Comparison of ENCODE assay signal across 8 cellular contexts in genomic region chr14:91252901-91253794, GRCh38. TPM values are rescaled to one million over a fixed set of nuclear protein-coding genes. Genes with fewer than 3 reads are reported as not detected.
DNase-seq lines count a peak whose midpoint lies in the region; ATAC-seq and TF ChIP-seq lines count a peak whose summit lies in the region.

No MANE protein-coding gene starts in this region.

- H3K27me3 ChIP-seq in muscle layer of duodenum (ENCODE audit: low read depth, low read length), result no peaks in the 10 kb centered on the region

- no peaks in the 10 kb centered on the region for H3K9me3 ChIP-seq in muscle layer of duodenum (ENCODE audit: control insufficient read depth in 1 of 2, low read length in 2 of 2)

- H3K4me3 Mint-ChIP-seq in endothelial cell (ENCODE audit: unreplicated experiment), result peak overlapping the region; percentile 71

- H3K9me3 Mint-ChIP-seq in endothelial cell (ENCODE audit: unreplicated experiment), result no peaks in the 10 kb centered on the region

- H3K4me3 ChIP-seq in muscle layer of duodenum (ENCODE audit: low read depth in 1 of 2, low read length in 2 of 2), result peak overlapping the region; percentile 30 to 68

- peaks cover 5 to 33% of the 10 kb centered on the region in 2 donors for H3K4me1 ChIP-seq in muscle layer of duodenum (ENCODE audit: control insufficient read depth in 1 of 2, insufficient read depth in 2 of 2, low read length in 2 of 2)

- no peak overlapping the region for H3K27ac Mint-ChIP-seq in endothelial cell (ENCODE audit: unreplicated experiment)

- DNase-seq in COLO668 (lab: John Stamatoyannopoulos, UW; ENCODE audit: unreplicated experiment) (peak; percentile 72), endothelial cell (ENCODE audit: low spot score) (peak; percentile 45)
- DNase-seq in activated CD4-positive, alpha-beta T cell treated with anti-CD3 and anti-CD28 coated beads for 48 hours, result peak; percentile 38

- no peak for TF ChIP-seq CTCF in endothelial cell (IDR thresholded peaks at IDR 0.05; ENCODE audit: unreplicated experiment)

- no peaks in the 10 kb centered on the region for H3K36me3 ChIP-seq in muscle layer of duodenum (ENCODE audit: control insufficient read depth in 1 of 2, insufficient read depth in 2 of 2, low read length in 2 of 2)

- H3K27me3 Mint-ChIP-seq in endothelial cell (ENCODE audit: unreplicated experiment), result peaks cover 5% of the 10 kb centered on the region

- H3K27ac ChIP-seq in muscle layer of duodenum (ENCODE audit: low read length), result no peak overlapping the region

- peaks cover 4% of the 10 kb centered on the region for H3K36me3 Mint-ChIP-seq in endothelial cell (ENCODE audit: low read depth, unreplicated experiment)

- ATAC-seq in HG02759 (IDR thresholded peaks at IDR 0.05; ENCODE audit: unreplicated experiment) (peak; percentile 23), GM18511 (IDR thresholded peaks at IDR 0.05; ENCODE audit: unreplicated experiment) (no peak), HG03457 (IDR thresholded peaks at IDR 0.05; ENCODE audit: unreplicated experiment) (no peak), GM19035 (IDR thresholded peaks at IDR 0.05; ENCODE audit: unreplicated experiment) (no peak)

- peaks cover 48% of the 10 kb centered on the region for H3K4me1 Mint-ChIP-seq in endothelial cell (ENCODE audit: unreplicated experiment)

RNA-seq across cellular contexts. Expression of gene GPR68, which starts 8.6 kb away (rescaled TPM):
- 5.4 TPM for total RNA-seq in endothelial cell (ENCODE audit: unreplicated experiment)
